ENCODE assay signal across 1 cellular context in the genomic region with DNA sequence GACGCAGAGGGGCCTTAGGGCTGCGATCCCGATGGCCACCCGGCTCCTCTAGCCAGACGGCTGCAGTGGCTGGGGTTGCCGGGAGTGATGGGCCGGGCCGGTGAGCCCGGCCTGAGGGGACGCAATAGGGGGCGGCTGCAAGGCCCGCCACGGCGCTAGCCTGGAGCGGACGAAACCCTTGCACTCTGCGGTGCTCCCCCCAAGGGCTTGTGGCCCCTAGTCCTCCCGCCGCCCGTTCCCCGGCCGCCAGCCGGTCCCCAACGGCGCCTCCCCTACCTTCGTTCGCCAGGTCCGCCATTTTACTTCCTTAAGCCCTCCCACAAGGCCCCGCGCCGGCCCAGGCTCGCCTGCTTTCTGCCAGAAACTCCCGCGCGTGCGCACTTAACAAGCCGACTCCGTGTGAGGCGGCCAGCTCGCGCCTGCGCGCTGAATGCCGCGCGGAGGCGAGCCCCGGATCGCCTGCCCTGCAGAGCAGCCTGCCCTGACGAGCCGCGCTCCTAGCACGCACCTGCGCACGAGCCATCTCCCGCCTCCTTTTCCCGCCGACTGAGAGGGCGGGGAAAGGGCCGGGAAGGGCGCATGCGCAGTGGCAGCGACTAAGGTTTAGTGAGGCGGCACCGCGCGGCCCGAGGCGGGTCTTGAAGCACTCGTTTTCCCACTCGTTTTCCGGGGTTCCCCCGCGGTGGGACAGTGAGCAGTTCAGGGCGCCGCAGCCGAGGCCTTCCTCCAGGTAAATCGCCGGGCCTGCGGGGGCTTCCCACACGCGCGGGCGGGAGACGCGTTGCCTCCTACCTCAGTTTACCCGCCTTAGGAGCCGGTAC.
TF ChIP-seq lines count a peak whose summit lies in the region.

A gene with protein sequence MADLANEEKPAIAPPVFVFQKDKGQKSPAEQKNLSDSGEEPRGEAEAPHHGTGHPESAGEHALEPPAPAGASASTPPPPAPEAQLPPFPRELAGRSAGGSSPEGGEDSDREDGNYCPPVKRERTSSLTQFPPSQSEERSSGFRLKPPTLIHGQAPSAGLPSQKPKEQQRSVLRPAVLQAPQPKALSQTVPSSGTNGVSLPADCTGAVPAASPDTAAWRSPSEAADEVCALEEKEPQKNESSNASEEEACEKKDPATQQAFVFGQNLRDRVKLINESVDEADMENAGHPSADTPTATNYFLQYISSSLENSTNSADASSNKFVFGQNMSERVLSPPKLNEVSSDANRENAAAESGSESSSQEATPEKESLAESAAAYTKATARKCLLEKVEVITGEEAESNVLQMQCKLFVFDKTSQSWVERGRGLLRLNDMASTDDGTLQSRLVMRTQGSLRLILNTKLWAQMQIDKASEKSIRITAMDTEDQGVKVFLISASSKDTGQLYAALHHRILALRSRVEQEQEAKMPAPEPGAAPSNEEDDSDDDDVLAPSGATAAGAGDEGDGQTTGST (minus strand): TSS at position 356 of the 821 bp plus-strand sequence. CDS start 58 bp downstream, at position 298.

TF ChIP-seq in WTC11, 78 proteins besides CTCF, POLR2A, EP300 and RAD21 (continued from another document):
- TF ChIP-seq AFF4 (CRISPR knock-in tag; IDR thresholded peaks at IDR 0.05; ENCODE audit: borderline replicate concordance), result peak; percentile 98; the same call in 1 of the 2 replicates
- TF ChIP-seq EMX1 (CRISPR knock-in tag; IDR thresholded peaks at IDR 0.05), result no peak
- TF ChIP-seq RELA (CRISPR knock-in tag; IDR thresholded peaks at IDR 0.05; ENCODE audit: borderline replicate concordance), result peak; percentile 99
